Comparison of ENCODE assay signal across 1 cellular context in the genomic region with DNA sequence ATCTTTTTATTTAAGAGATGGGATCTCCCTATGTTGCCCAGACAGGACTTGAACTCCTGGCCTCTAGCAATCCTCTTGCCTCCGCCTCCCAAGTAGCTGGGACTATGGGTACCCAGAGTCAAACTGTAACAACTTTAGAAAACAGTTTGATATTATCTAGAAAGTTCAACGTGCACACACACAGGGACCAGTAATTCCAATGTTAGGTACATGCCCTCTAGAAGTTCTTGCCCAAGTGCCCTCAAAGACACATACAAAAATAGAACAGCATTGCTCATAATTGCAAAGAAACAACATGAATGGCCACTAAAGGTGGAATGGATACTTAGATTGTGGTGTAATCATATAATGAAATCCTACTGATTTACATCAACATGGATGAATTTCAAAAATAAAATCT.
TF ChIP-seq lines count a peak whose summit lies in the region.

No MANE protein-coding gene starts in this region.

TF ChIP-seq in SK-N-SH, 30 proteins besides CTCF, POLR2A, EP300 and RAD21 (continued from another document):
- TF ChIP-seq, protein P1, sequence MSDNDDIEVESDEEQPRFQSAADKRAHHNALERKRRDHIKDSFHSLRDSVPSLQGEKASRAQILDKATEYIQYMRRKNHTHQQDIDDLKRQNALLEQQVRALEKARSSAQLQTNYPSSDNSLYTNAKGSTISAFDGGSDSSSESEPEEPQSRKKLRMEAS (IDR thresholded peaks at IDR 0.05; ENCODE audit: low read depth), result no peak
- TF ChIP-seq RXRA (IDR thresholded peaks at IDR 0.05; ENCODE audit: borderline replicate concordance, low read depth) (no peak), RFX5 (IDR thresholded peaks at IDR 0.05; ENCODE audit: low read length) (no peak), NRF1 (IDR thresholded peaks at IDR 0.05; ENCODE audit: low read depth, low read length) (no peak), CHD2 (IDR thresholded peaks at IDR 0.05; ENCODE audit: low read length, partially characterized antibody) (no peak), FOXJ3 (CRISPR knock-in tag; IDR thresholded peaks at IDR 0.05) (no peak), GATA2 (CRISPR knock-in tag; IDR thresholded peaks at IDR 0.05) (no peak), SMC3 (IDR thresholded peaks at IDR 0.05; ENCODE audit: low read depth, low read length) (no peak)
- TF ChIP-seq, protein P2, sequence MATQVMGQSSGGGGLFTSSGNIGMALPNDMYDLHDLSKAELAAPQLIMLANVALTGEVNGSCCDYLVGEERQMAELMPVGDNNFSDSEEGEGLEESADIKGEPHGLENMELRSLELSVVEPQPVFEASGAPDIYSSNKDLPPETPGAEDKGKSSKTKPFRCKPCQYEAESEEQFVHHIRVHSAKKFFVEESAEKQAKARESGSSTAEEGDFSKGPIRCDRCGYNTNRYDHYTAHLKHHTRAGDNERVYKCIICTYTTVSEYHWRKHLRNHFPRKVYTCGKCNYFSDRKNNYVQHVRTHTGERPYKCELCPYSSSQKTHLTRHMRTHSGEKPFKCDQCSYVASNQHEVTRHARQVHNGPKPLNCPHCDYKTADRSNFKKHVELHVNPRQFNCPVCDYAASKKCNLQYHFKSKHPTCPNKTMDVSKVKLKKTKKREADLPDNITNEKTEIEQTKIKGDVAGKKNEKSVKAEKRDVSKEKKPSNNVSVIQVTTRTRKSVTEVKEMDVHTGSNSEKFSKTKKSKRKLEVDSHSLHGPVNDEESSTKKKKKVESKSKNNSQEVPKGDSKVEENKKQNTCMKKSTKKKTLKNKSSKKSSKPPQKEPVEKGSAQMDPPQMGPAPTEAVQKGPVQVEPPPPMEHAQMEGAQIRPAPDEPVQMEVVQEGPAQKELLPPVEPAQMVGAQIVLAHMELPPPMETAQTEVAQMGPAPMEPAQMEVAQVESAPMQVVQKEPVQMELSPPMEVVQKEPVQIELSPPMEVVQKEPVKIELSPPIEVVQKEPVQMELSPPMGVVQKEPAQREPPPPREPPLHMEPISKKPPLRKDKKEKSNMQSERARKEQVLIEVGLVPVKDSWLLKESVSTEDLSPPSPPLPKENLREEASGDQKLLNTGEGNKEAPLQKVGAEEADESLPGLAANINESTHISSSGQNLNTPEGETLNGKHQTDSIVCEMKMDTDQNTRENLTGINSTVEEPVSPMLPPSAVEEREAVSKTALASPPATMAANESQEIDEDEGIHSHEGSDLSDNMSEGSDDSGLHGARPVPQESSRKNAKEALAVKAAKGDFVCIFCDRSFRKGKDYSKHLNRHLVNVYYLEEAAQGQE (IDR thresholded peaks at IDR 0.05; ENCODE audit: low read depth, low read length), result no peak
- TF ChIP-seq, protein P3, sequence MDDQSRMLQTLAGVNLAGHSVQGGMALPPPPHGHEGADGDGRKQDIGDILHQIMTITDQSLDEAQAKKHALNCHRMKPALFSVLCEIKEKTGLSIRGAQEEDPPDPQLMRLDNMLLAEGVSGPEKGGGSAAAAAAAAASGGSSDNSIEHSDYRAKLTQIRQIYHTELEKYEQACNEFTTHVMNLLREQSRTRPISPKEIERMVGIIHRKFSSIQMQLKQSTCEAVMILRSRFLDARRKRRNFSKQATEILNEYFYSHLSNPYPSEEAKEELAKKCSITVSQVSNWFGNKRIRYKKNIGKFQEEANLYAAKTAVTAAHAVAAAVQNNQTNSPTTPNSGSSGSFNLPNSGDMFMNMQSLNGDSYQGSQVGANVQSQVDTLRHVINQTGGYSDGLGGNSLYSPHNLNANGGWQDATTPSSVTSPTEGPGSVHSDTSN (IDR thresholded peaks at IDR 0.05), result no peak
